ENCODE assay signal across 11 cellular contexts in genomic region chr3:141740349-141740748, GRCh38. TPM values are rescaled to one million over a fixed set of nuclear protein-coding genes. Genes with fewer than 3 reads are reported as not detected.
DNase-seq lines count a peak whose midpoint lies in the region; ATAC-seq, FAIRE-seq and TF ChIP-seq lines count a peak whose summit lies in the region.
"Had no signal": no experiment of that assay in that cellular context is flagged by ENCODE, and none has a peak within 500 bp of the region (broad histone marks: within the 10 kb centered on the region; RNA-seq: fewer than 3 reads in every experiment).

No MANE protein-coding gene starts in this region.

- H3K27me3 Mint-ChIP-seq in activated CD4-positive, alpha-beta T cell treated with anti-CD3 and anti-CD28 coated beads, Interleukin-2, amount 10 ng/mL, durations not matched to agents 24 days and 14 days, result no peaks in the 10 kb centered on the region

- peak overlapping the region; percentile 92 for H3K4me3 Mint-ChIP-seq in activated CD4-positive, alpha-beta T cell treated with anti-CD3 and anti-CD28 coated beads, Interleukin-2, amount 10 ng/mL, durations not matched to agents 24 days and 14 days

- no peak overlapping the region for H3K9ac ChIP-seq in SU-DHL-6 (ENCODE audit: low read length)

- FAIRE-seq in small intestine (lab: Jason Lieb, UNC), result no peak

- TF ChIP-seq CTCF in SU-DHL-6 (IDR thresholded peaks at IDR 0.05; ENCODE audit: insufficient read depth, low read length, poor library complexity, severe bottlenecking) (no peak), fibroblast of villous mesenchyme (IDR thresholded peaks at IDR 0.05; ENCODE audit: insufficient read depth, low read depth, low read length) (no peak)

- peak overlapping the region; percentile 85 for H3K4me2 ChIP-seq in SU-DHL-6 (ENCODE audit: low read depth, low read length, poor library complexity, severe bottlenecking)

- peaks cover 28% of the 10 kb centered on the region for H3K4me1 Mint-ChIP-seq in activated CD4-positive, alpha-beta T cell treated with anti-CD3 and anti-CD28 coated beads, Interleukin-2, amount 10 ng/mL, durations not matched to agents 24 days and 14 days

- intact Hi-C loops in activated CD4-positive, alpha-beta T cell treated with anti-CD3 and anti-CD28 coated beads, Interleukin-2, amount 10 ng/mL, durations not matched to agents 24 days and 14 days (cut with micrococcal nuclease), result loop anchor here (5.0 kb wide), 1 partner anchor 542 kb away; no protein-coding TSS in a partner anchor

- H3K9me2 ChIP-seq in SU-DHL-6 (replicated peaks; ENCODE audit: insufficient read depth, low read length), result no peaks in the 10 kb centered on the region

- H3K9me3 ChIP-seq in SU-DHL-6 (ENCODE audit: insufficient read depth, low read length) (no peaks in the 10 kb centered on the region), small intestine (ENCODE audit: control insufficient read depth, low read depth) (no peaks in the 10 kb centered on the region)

- H3K4me3 ChIP-seq in SU-DHL-6 (ENCODE audit: insufficient read depth, low read length, poor library complexity, severe bottlenecking), result peak overlapping the region; percentile 74
- no peak overlapping the region for H3K4me3 ChIP-seq in fibroblast of villous mesenchyme (ENCODE audit: low read depth, low read length)
- H3K4me3 ChIP-seq in small intestine (ENCODE audit: low read depth in 1 of 2, low read length in 2 of 2), result no peak overlapping the region

- H3K27me3 ChIP-seq in SU-DHL-6 (ENCODE audit: low read length) (no peaks in the 10 kb centered on the region), small intestine (ENCODE audit: control insufficient read depth in 2 of 2, insufficient read depth in 2 of 2, low read length in 2 of 2) (no peaks in the 10 kb centered on the region)

- H4K20me1 ChIP-seq in SU-DHL-6 (ENCODE audit: low read depth, low read length), result peaks cover 25% of the 10 kb centered on the region

- H3K36me3 Mint-ChIP-seq in activated CD4-positive, alpha-beta T cell treated with anti-CD3 and anti-CD28 coated beads, Interleukin-2, amount 10 ng/mL, durations not matched to agents 24 days and 14 days (ENCODE audit: low read depth), result peaks cover 27% of the 10 kb centered on the region

- DNase-seq in activated CD4-positive, alpha-beta T cell treated with anti-CD3 and anti-CD28 coated beads, Interleukin-2, amount 10 ng/mL, durations not matched to agents 24 days and 14 days, result no peak
- DNase-seq in activated CD4-positive, alpha-beta T cell treated with anti-CD3 and anti-CD28 coated beads, Interleukin-2, amount 50 U/mL, for 4 hours, result no peak
- DNase-seq in fibroblast of villous mesenchyme (ENCODE audit: low read depth) (peak; percentile 11), small intestine (peak; percentile 90), CD1c-positive myeloid dendritic cell (ENCODE audit: extremely low spot score) (no peak)
- DNase-seq in activated CD4-positive, alpha-beta T cell treated with anti-CD3 and anti-CD28 coated beads for 4 hours, result no peak
- DNase-seq: activated effector memory CD4-positive, alpha-beta T cell treated with Interleukin-2 at 50 U/mL for 16 hours had no signal

- ATAC-seq in GM21381 (IDR thresholded peaks at IDR 0.05; ENCODE audit: unreplicated experiment), result no peak

- H3K4me1 ChIP-seq in small intestine (ENCODE audit: control insufficient read depth in 2 of 2, insufficient read depth in 1 of 2, low read depth in 1 of 2, low read length in 1 of 2), result peaks cover 4 to 6% of the 10 kb centered on the region in 2 donors

- no peak overlapping the region for H3K27ac ChIP-seq in SU-DHL-6 (ENCODE audit: low read depth, low read length)
- H3K27ac ChIP-seq in small intestine (ENCODE audit: low read depth in 1 of 2, low read length in 1 of 2), result no peak overlapping the region

- no peaks in the 10 kb centered on the region for H3K9me3 Mint-ChIP-seq in activated CD4-positive, alpha-beta T cell treated with anti-CD3 and anti-CD28 coated beads, Interleukin-2, amount 10 ng/mL, durations not matched to agents 24 days and 14 days

- H3F3A ChIP-seq in SU-DHL-6 (ENCODE audit: insufficient read depth), result peaks cover 3% of the 10 kb centered on the region; the same call in 1 of the 2 replicates

- H3K79me2 ChIP-seq in SU-DHL-6 (ENCODE audit: insufficient read depth, low read length), result peaks cover 67% of the 10 kb centered on the region

- H2AFZ ChIP-seq in SU-DHL-6 (ENCODE audit: low read depth, low read length, severe bottlenecking), result no peak overlapping the region

- H3K27ac Mint-ChIP-seq in activated CD4-positive, alpha-beta T cell treated with anti-CD3 and anti-CD28 coated beads, Interleukin-2, amount 10 ng/mL, durations not matched to agents 24 days and 14 days, result no peak overlapping the region

- H3K36me3 ChIP-seq in SU-DHL-6 (ENCODE audit: low read length) (peaks cover 20% of the 10 kb centered on the region; the same call in 1 of the 2 replicates), small intestine (ENCODE audit: control insufficient read depth in 2 of 2, insufficient read depth in 2 of 2, low read length in 2 of 2) (peaks cover 4 to 5% of the 10 kb centered on the region in 2 donors)

RNA-seq across cellular contexts. Expression of gene RNF7, which starts 2.3 kb away (rescaled TPM):
- total RNA-seq in activated CD4-positive, alpha-beta T cell treated with anti-CD3 and anti-CD28 coated beads, Interleukin-2, amount 10 ng/mL, durations not matched to agents 24 days and 14 days, result 67.3 and 72.5 TPM in 2 replicates
- 43.5 and 57.0 TPM in 2 replicates for total RNA-seq in fibroblast of villous mesenchyme
- polyA plus RNA-seq in small intestine, result 100 to 1,000 TPM; 120 to 260 (median 208) TPM

RNA-seq across cellular contexts. Expression of gene GRK7, which starts 22.9 kb away (rescaled TPM):
- total RNA-seq in activated CD4-positive, alpha-beta T cell treated with anti-CD3 and anti-CD28 coated beads, Interleukin-2, amount 10 ng/mL, durations not matched to agents 24 days and 14 days, result not detected in 2 replicates
- under 0.01 TPM in 1 of 2 replicates, not detected in the other for total RNA-seq in fibroblast of villous mesenchyme
- not detected for polyA plus RNA-seq in small intestine
- total RNA-seq: lung microvascular endothelial cell; T-helper 1 cell treated with Interleukin-12 subunit alpha and Interleukin-12 subunit beta and Interleukin-4 antibody, amounts not matched to agents 30 ng/mL and 1 ng/mL, for 36 hours had no signal

Comparison
In these comparisons a context has a peak if more than half of its experiments do, and no peak if none do; other contexts are left out.
1. DNase-seq: peak in fibroblast of villous mesenchyme (single experiment) and small intestine (single experiment); none in activated CD4-positive, alpha-beta T cell treated with anti-CD3 and anti-CD28 coated beads, Interleukin-2, amount 10 ng/mL, durations not matched to agents 24 days and 14 days (single experiment), activated CD4-positive, alpha-beta T cell treated with anti-CD3 and anti-CD28 coated beads, Interleukin-2, amount 50 U/mL, for 4 hours (0 of 2), CD1c-positive myeloid dendritic cell (single experiment) and activated CD4-positive, alpha-beta T cell treated with anti-CD3 and anti-CD28 coated beads for 4 hours (0 of 2).